In genomic region chr2:226835420-226835795, GRCh38 we compare ENCODE assay signal across 8 cellular contexts. TPM values are rescaled to one million over a fixed set of nuclear protein-coding genes. Genes with fewer than 3 reads are reported as not detected.
DNase-seq lines count a peak whose midpoint lies in the region; ATAC-seq and TF ChIP-seq lines count a peak whose summit lies in the region.

No MANE protein-coding gene starts in this region.

- peak overlapping the region; percentile 77 for H3K4me3 ChIP-seq in AG04450 (ENCODE audit: low read depth, low read length)
- peak overlapping the region; percentile 69 to 86 (median 82) for H3K4me3 ChIP-seq in Peyer's patch
- peak overlapping the region; percentile 42 for H3K4me3 ChIP-seq in ectodermal cell (ENCODE audit: insufficient read depth, low read depth, low read length)
- peak overlapping the region; percentile 75 to 87 for H3K4me3 ChIP-seq in vagina

- H3K27ac ChIP-seq in AG04450 (ENCODE audit: low read depth, low read length) (peak overlapping the region; percentile 68), Peyer's patch (peak overlapping the region; percentile 98 to 100 (median 99)), ectodermal cell (ENCODE audit: insufficient read depth, low read depth, low read length, poor library complexity, severe bottlenecking) (no peak overlapping the region), vagina (peak overlapping the region; percentile 98)

- DNase-seq in AG04450 (ENCODE audit: low read depth, low spot score): no peak
- DNase-seq in Peyer's patch: no peak
- peak; percentile 11 for DNase-seq in mucosa of gallbladder (ENCODE audit: low spot score)
- peak in 1 of 2 donors; percentile 89 for DNase-seq in vagina (ENCODE audit: extremely low spot score in 2 of 2)
- DNase-seq in HT-29 (ENCODE audit: low spot score): no peak

- CTCF ChIA-PET in AG04450 (lab: Charles Lee): interaction anchor here (0.6 to 1.1 kb wide), 2 partner anchors 150 to 1764 kb away, joined by 3 to 4 read pairs; no protein-coding TSS in a partner anchor

- H3K36me3 ChIP-seq in Peyer's patch (no peaks in the 10 kb centered on the region), ectodermal cell (ENCODE audit: control insufficient read depth, insufficient read depth, low read length) (no peaks in the 10 kb centered on the region), vagina (no peaks in the 10 kb centered on the region)

- WGBS in ectodermal cell, 2 experiments: 24 to 38% methylated on average over 26 of the region's 26 CpGs

- H3K27me3 ChIP-seq in AG04450 (ENCODE audit: control insufficient read depth, insufficient read depth, low read length) (no peaks in the 10 kb centered on the region), Peyer's patch (no peaks in the 10 kb centered on the region), ectodermal cell (ENCODE audit: control insufficient read depth, insufficient read depth, low read length, poor library complexity, severe bottlenecking) (peaks cover 12% of the 10 kb centered on the region), vagina (no peaks in the 10 kb centered on the region)

- peak; percentile 29 for ATAC-seq in GM18867 (IDR thresholded peaks at IDR 0.05; ENCODE audit: unreplicated experiment)
- ATAC-seq in HG03060 (IDR thresholded peaks at IDR 0.05; ENCODE audit: low read depth, unreplicated experiment): peak; percentile 6

- TF ChIP-seq CTCF in AG04450 (IDR thresholded peaks at IDR 0.05; ENCODE audit: low read depth, low read length): no peak
- no peak for TF ChIP-seq CTCF in Peyer's patch (IDR thresholded peaks at IDR 0.05)
- TF ChIP-seq CTCF in vagina (IDR thresholded peaks at IDR 0.05): no peak

- H3K4me1 ChIP-seq in Peyer's patch (peaks cover 0 to 20% (median 8%) of the 10 kb centered on the region in 4 donors), ectodermal cell (ENCODE audit: control insufficient read depth, insufficient read depth, low read length) (no peaks in the 10 kb centered on the region), vagina (peaks cover 26% of the 10 kb centered on the region)

- POLR2A ChIA-PET in AG04450 (lab: Yijun Ruan, JAX): interaction anchor here (0.9 to 1.4 kb wide), 2 partner anchors 57 to 143 kb away, joined by 3 to 5 read pairs; no protein-coding TSS in a partner anchor

- peaks cover 7% of the 10 kb centered on the region for H3K9me3 ChIP-seq in AG04450 (ENCODE audit: control insufficient read depth, insufficient read depth, low read length)
- H3K9me3 ChIP-seq in Peyer's patch: no peaks in the 10 kb centered on the region
- H3K9me3 ChIP-seq in ectodermal cell (ENCODE audit: control insufficient read depth, low read length): no peaks in the 10 kb centered on the region
- H3K9me3 ChIP-seq in vagina: no peaks in the 10 kb centered on the region

- intact Hi-C loops in vagina (cut with DNase I): no loop called here

- TF ChIP-seq POLR2A in Peyer's patch (IDR thresholded peaks at IDR 0.05) (no peak), vagina (IDR thresholded peaks at IDR 0.05) (no peak)

RNA-seq across cellular contexts. Expression of gene RHBDD1, which starts 0.4 kb away (rescaled TPM):
- polyA plus RNA-seq in AG04450 (2011; rRNA removed): 39.4 and 48.7 TPM in 2 replicates
- 49.6 and 75.9 TPM in 2 replicates for polyA minus RNA-seq in AG04450 (2011; rRNA and poly(A)+ RNA removed)
- total RNA-seq in Peyer's patch: 10 to 100 TPM; 12.6 to 68.5 (median 30.6) TPM
- polyA plus RNA-seq in ectodermal cell (2013, experiment 1 of 4): 28.2 TPM
- polyA plus RNA-seq in ectodermal cell (2013, experiment 2 of 4): 33.1 TPM
- 18.6 TPM for polyA plus RNA-seq in ectodermal cell (2013, experiment 3 of 4)
- 25.1 TPM for polyA plus RNA-seq in ectodermal cell (2013, experiment 4 of 4)
- total RNA-seq in mucosa of gallbladder: 36.7 TPM
- total RNA-seq in vagina: 27.3 TPM
- total RNA-seq in HT-29 (2014; rRNA removed; shearing (Covaris generic)): 1.7 and 8.7 TPM in 2 replicates

RNA-seq across cellular contexts. Expression of gene IRS1, which starts 35.8 kb away (rescaled TPM):
- polyA plus RNA-seq in AG04450 (2011; rRNA removed): 32.9 and 36.6 TPM in 2 replicates
- 68.0 and 68.9 TPM in 2 replicates for polyA minus RNA-seq in AG04450 (2011; rRNA and poly(A)+ RNA removed)
- total RNA-seq in Peyer's patch: 10 to 100 TPM in 3 of 4 donors, 1 to 10 TPM in 1; 8.3 to 67.7 (median 22.5) TPM
- 24.0 TPM for polyA plus RNA-seq in ectodermal cell (2013, experiment 1 of 4)
- 18.5 TPM for polyA plus RNA-seq in ectodermal cell (2013, experiment 2 of 4)
- 16.4 TPM for polyA plus RNA-seq in ectodermal cell (2013, experiment 3 of 4)
- polyA plus RNA-seq in ectodermal cell (2013, experiment 4 of 4): 18.7 TPM
- total RNA-seq in mucosa of gallbladder: 35.9 TPM
- total RNA-seq in vagina: 16.9 TPM
- 44.5 and 54.0 TPM in 2 replicates for total RNA-seq in HT-29 (2014; rRNA removed; shearing (Covaris generic))
